ENCODE assay signal across 12 cellular contexts in the genomic region with DNA sequence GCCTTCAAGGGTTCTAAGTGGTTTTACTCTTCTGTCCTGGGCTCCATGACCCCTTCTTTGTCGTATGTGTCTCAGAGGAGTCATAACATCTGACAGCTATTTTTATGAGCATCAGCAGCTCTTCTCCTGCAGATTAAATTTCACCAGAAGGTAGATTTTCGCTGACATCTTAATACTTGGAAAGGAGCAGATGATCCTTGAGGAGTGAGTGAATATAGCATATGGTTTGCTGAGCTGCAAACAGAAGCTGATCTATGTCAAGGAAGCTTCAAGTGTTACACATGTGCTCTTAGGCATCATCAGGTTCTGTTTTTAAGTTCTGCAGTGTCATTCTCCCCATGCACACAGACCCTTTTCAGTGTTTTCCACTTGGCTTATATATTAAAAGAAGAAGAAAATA. TPM values are rescaled to one million over a fixed set of nuclear protein-coding genes. Genes with fewer than 3 reads are reported as not detected.
A peak's percentile ranks its signal among the peaks of the same experiment; 100 is the strongest.
DNase-seq lines count a peak whose midpoint lies in the region; ATAC-seq and TF ChIP-seq lines count a peak whose summit lies in the region.
"Had no signal": no experiment of that assay in that cellular context is flagged by ENCODE, and none has a peak within 500 bp of the region (broad histone marks: within the 10 kb centered on the region; RNA-seq: fewer than 3 reads in every experiment).

No MANE protein-coding gene starts in this region.

- H3K9me3 Mint-ChIP-seq in progenitor cell of endocrine pancreas (ENCODE audit: low read depth): peaks cover 5% of the 10 kb centered on the region
- peaks cover 0 to 6% (median 0%) of the 10 kb centered on the region in 8 donors for H3K9me3 Mint-ChIP-seq in CD4-positive, alpha-beta memory T cell

- H3K4me2 ChIP-seq in hepatocyte: no peak overlapping the region

- ATAC-seq in HG02759 (IDR thresholded peaks at IDR 0.05; ENCODE audit: unreplicated experiment): no peak
- ATAC-seq: HCT116 had no signal

- no peaks in the 10 kb centered on the region for H3K4me1 ChIP-seq in hepatocyte (ENCODE audit: insufficient read depth)
- no peaks in the 10 kb centered on the region for H3K4me1 ChIP-seq in CD4-positive, alpha-beta memory T cell (ENCODE audit: insufficient read depth, low read length)

- no peaks in the 10 kb centered on the region for H3K36me3 ChIP-seq in hepatocyte (replicated peaks; ENCODE audit: insufficient read depth, low read depth)
- no peaks in the 10 kb centered on the region for H3K36me3 ChIP-seq in CD4-positive, alpha-beta memory T cell (ENCODE audit: insufficient read depth, low read length)

- H2AFZ ChIP-seq in hepatocyte: no peak overlapping the region

- H3K4me1 Mint-ChIP-seq in progenitor cell of endocrine pancreas (ENCODE audit: low read depth): no peaks in the 10 kb centered on the region
- H3K4me1 Mint-ChIP-seq in CD4-positive, alpha-beta memory T cell: no peaks in the 10 kb centered on the region

- DNase-seq in NCI-H2171 treated with DMSO at 0.1 percent for 48 hours (lab: John Stamatoyannopoulos, UW): peak; percentile 70
- DNase-seq in NCI-H2171 (lab: John Stamatoyannopoulos, UW): no peak
- DNase-seq in myocyte (ENCODE audit: low read depth): peak; percentile 68
- DNase-seq in progenitor cell of endocrine pancreas (ENCODE audit: low spot score, unreplicated experiment): no peak
- DNase-seq in stimulated activated CD4-positive, alpha-beta T cell treated with anti-CD3 and anti-CD28 coated beads, Interleukin-2, amount 100 ng/mL, for 48 hours: no peak
- no peak for DNase-seq in hepatocyte (ENCODE audit: low spot score)
- no peak for DNase-seq in CD4-positive, alpha-beta memory T cell
- DNase-seq: DMS 273 treated with DMSO at 0.1 percent for 48 hours had no signal

- no peaks in the 10 kb centered on the region for H3K9me2 ChIP-seq in hepatocyte (replicated peaks; ENCODE audit: insufficient read depth)

- intact Hi-C loops in CD4-positive, alpha-beta memory T cell (cut with micrococcal nuclease): no loop called here

- H3K27ac ChIP-seq in hepatocyte: no peak overlapping the region
- H3K27ac ChIP-seq in CD4-positive, alpha-beta memory T cell (ENCODE audit: low read depth, low read length): no peak overlapping the region
- H3K27ac ChIP-seq: 22Rv1 had no signal

- 56% methylated on average over 2 of the region's 2 CpGs for WGBS in hepatocyte (ENCODE audit: low lambda C conversion rate, missing lambda C conversion rate)

- H3K27me3 ChIP-seq in hepatocyte: peaks cover 12% of the 10 kb centered on the region
- H3K27me3 ChIP-seq in CD4-positive, alpha-beta memory T cell (ENCODE audit: insufficient read depth, low read length): no peaks in the 10 kb centered on the region

- CTCF ChIA-PET in CD4-positive, alpha-beta memory T cell (lab: Charles Lee; ENCODE audit: partially characterized antibody): interaction anchor here (10.9 kb wide), 1 partner anchor 20 kb away, joined by 94 read pairs; no protein-coding TSS in a partner anchor

- H3K27ac Mint-ChIP-seq in progenitor cell of endocrine pancreas: peak overlapping the region; percentile 46
- H3K27ac Mint-ChIP-seq in CD4-positive, alpha-beta memory T cell: no peak overlapping the region

- H3K27me3 Mint-ChIP-seq in progenitor cell of endocrine pancreas: peaks cover 18% of the 10 kb centered on the region
- peaks cover 16 to 21% of the 10 kb centered on the region in 2 donors for H3K27me3 Mint-ChIP-seq in CD4-positive, alpha-beta memory T cell

- H3K9me3 ChIP-seq in hepatocyte (ENCODE audit: low read depth): no peaks in the 10 kb centered on the region
- no peaks in the 10 kb centered on the region for H3K9me3 ChIP-seq in CD4-positive, alpha-beta memory T cell (ENCODE audit: control insufficient read depth in 1 of 2, low read length in 2 of 2)

- POLR2A ChIA-PET in CD4-positive, alpha-beta memory T cell (lab: Charles Lee; ENCODE audit: partially characterized antibody): no interaction called here

- no peaks in the 10 kb centered on the region for H4K20me1 ChIP-seq in hepatocyte (ENCODE audit: insufficient read depth, poor library complexity, severe bottlenecking)

- TF ChIP-seq CTCF in progenitor cell of endocrine pancreas (IDR thresholded peaks at IDR 0.05; ENCODE audit: unreplicated experiment): no peak
- no peak for TF ChIP-seq CTCF in hepatocyte (IDR thresholded peaks at IDR 0.05; ENCODE audit: poor library complexity)

- H3K36me3 Mint-ChIP-seq in progenitor cell of endocrine pancreas (ENCODE audit: insufficient read depth): no peaks in the 10 kb centered on the region
- no peaks in the 10 kb centered on the region for H3K36me3 Mint-ChIP-seq in CD4-positive, alpha-beta memory T cell

- H3K4me3 Mint-ChIP-seq in progenitor cell of endocrine pancreas (ENCODE audit: low read depth): no peak overlapping the region
- H3K4me3 Mint-ChIP-seq in CD4-positive, alpha-beta memory T cell: no peak overlapping the region

- no peaks in the 10 kb centered on the region for H3K79me2 ChIP-seq in hepatocyte

- H3K4me3 ChIP-seq in hepatocyte: no peak overlapping the region
- no peak overlapping the region for H3K4me3 ChIP-seq in CD4-positive, alpha-beta memory T cell (ENCODE audit: low read length in 2 of 2)

RNA-seq across cellular contexts. Expression of gene MYH2, which starts 49.2 kb away (rescaled TPM):
- total RNA-seq in myocyte (17.2 and 32.5 TPM in 2 replicates), progenitor cell of endocrine pancreas (not detected in 2 replicates), hepatocyte (not detected in 2 replicates)
- 25.9 TPM for polyA plus RNA-seq in myocyte (2012)
- polyA plus RNA-seq in hepatocyte: not detected in 2 replicates
- not detected for total RNA-seq in CD4-positive, alpha-beta memory T cell
- polyA plus RNA-seq in CD4-positive, alpha-beta memory T cell: not detected
- total RNA-seq: Daoy had no signal

RNA-seq across cellular contexts. Expression of gene MYH3, which starts 58.5 kb away (rescaled TPM):
- 2,551 and 7,123 TPM in 2 replicates for total RNA-seq in myocyte
- polyA plus RNA-seq in myocyte (2012): 865 TPM
- total RNA-seq in progenitor cell of endocrine pancreas: 4.4 and 5.6 TPM in 2 replicates
- 0.48 and 0.93 TPM in 2 replicates for total RNA-seq in hepatocyte
- 1.9 and 3.5 TPM in 2 replicates for polyA plus RNA-seq in hepatocyte
- 10 to 100 TPM in 1 of 2 experiments, 1 to 10 TPM in 1; 8.6 to 11.5 TPM for total RNA-seq in CD4-positive, alpha-beta memory T cell
- under 1 TPM in 1 of 2 donors, not detected in 1; 0.47 TPM for polyA plus RNA-seq in CD4-positive, alpha-beta memory T cell

Comparison
In these comparisons a context has a peak if more than half of its experiments do, and no peak if none do; other contexts are left out.
1. DNase-seq: peak in NCI-H2171 treated with DMSO at 0.1 percent for 48 hours (single experiment) and myocyte (single experiment); none in NCI-H2171 (single experiment), progenitor cell of endocrine pancreas (single experiment), stimulated activated CD4-positive, alpha-beta T cell treated with anti-CD3 and anti-CD28 coated beads, Interleukin-2, amount 100 ng/mL, for 48 hours (0 of 2), hepatocyte (single experiment) and CD4-positive, alpha-beta memory T cell (0 of 5).
2. RNA of gene MYH2, which starts 49.2 kb away (total RNA-seq): 17.2 to 32.5 TPM in myocyte; not detected in progenitor cell of endocrine pancreas, not detected in hepatocyte and not detected in CD4-positive, alpha-beta memory T cell; every median in the first group is over 10 times any median in the second.
3. RNA of gene MYH3, which starts 58.5 kb away (total RNA-seq): 2,551 to 7,123 TPM in myocyte; 8.6 to 11.5 TPM in CD4-positive, alpha-beta memory T cell, 4.4 to 5.6 TPM in progenitor cell of endocrine pancreas and 0.48 to 0.93 TPM in hepatocyte; every median in the first group is over 100 times any median in the second.